10 cellular contexts compared by ENCODE assay signal in the genomic region with DNA sequence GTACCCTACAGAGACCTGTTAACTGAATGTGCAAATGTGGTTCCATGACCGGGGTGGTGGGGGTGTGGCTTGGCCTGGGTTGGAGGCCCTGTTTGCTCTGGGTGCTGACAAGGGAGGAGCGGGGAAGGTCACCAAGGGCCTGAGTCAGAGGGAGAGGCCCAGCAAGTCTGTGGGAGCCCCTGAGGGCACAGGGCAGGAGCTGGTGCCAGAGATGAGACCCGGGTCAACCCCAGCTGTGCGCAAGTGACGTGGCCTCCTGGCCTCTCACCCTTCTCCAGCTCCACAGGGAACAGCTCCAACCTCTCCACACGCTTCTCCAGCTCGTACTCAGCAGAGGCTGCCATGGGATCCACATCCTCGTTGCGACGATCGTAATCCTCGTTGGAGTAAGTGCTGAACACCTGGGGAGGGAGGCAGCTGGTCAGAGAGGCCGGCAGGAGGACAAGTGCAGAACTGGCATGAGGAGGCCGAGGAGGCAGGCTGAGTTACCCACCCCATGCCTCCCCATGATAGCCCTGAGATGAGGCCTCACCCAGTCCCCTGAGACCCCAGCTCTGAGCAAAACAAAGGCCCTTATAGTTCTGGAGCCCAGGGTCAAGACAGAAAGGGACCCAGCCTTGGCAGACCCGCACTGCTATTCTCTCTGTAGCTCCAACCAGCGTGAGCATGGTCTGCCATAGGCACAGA. TPM values are rescaled to one million over a fixed set of nuclear protein-coding genes. Genes with fewer than 3 reads are reported as not detected.
DNase-seq lines count a peak whose midpoint lies in the region; ATAC-seq and TF ChIP-seq lines count a peak whose summit lies in the region.
"Had no signal": no experiment of that assay in that cellular context is flagged by ENCODE, and none has a peak within 500 bp of the region (broad histone marks: within the 10 kb centered on the region; RNA-seq: fewer than 3 reads in every experiment).

No MANE protein-coding gene starts in this region.

- H3K9me3 ChIP-seq in Karpas-422 (ENCODE audit: low read length): no peaks in the 10 kb centered on the region
- no peaks in the 10 kb centered on the region for H3K9me3 ChIP-seq in heart right ventricle
- H3K9me3 ChIP-seq: left lung had no signal

- no peaks in the 10 kb centered on the region for H3K9me2 ChIP-seq in Karpas-422 (replicated peaks; ENCODE audit: insufficient read depth, low read length)

- H3K36me3 Mint-ChIP-seq in activated T-cell treated with anti-CD3 and anti-CD28 coated beads, Interleukin-2, amount 50 U/mL, for 72 hours (ENCODE audit: insufficient read depth in 2 of 2): peaks cover 21 to 31% of the 10 kb centered on the region in 2 donors
- peaks cover 73 to 93% of the 10 kb centered on the region in 2 donors for H3K36me3 Mint-ChIP-seq in stimulated activated naive B cell treated with anti-CD40 and anti-IgM and Interleukin-4, amounts not matched to agents 10 μg/mL and 1 μg/mL and 100 μg/mL, for 72 hours

- H3K27me3 ChIP-seq in Karpas-422 (ENCODE audit: low read length): no peaks in the 10 kb centered on the region
- no peaks in the 10 kb centered on the region for H3K27me3 ChIP-seq in heart right ventricle
- H3K27me3 ChIP-seq: left lung had no signal

- peak overlapping the region; percentile 59 to 98 for H3K4me3 Mint-ChIP-seq in activated T-cell treated with anti-CD3 and anti-CD28 coated beads, Interleukin-2, amount 50 U/mL, for 72 hours
- H3K4me3 Mint-ChIP-seq in stimulated activated naive B cell treated with anti-CD40 and anti-IgM and Interleukin-4, amounts not matched to agents 10 μg/mL and 1 μg/mL and 100 μg/mL, for 72 hours: peak overlapping the region; percentile 87 to 100

- H3K79me2 ChIP-seq in Karpas-422 (ENCODE audit: low read length): peaks cover 66% of the 10 kb centered on the region

- H3K4me2 ChIP-seq in Karpas-422 (ENCODE audit: low read depth, low read length, poor library complexity, severe bottlenecking): peak overlapping the region; percentile 98
- H3K4me2 ChIP-seq: smooth muscle cell had no signal

- H3K9me3 Mint-ChIP-seq in activated T-cell treated with anti-CD3 and anti-CD28 coated beads, Interleukin-2, amount 50 U/mL, for 72 hours: no peaks in the 10 kb centered on the region
- no peaks in the 10 kb centered on the region for H3K9me3 Mint-ChIP-seq in stimulated activated naive B cell treated with anti-CD40 and anti-IgM and Interleukin-4, amounts not matched to agents 10 μg/mL and 1 μg/mL and 100 μg/mL, for 72 hours

- peaks cover 49% of the 10 kb centered on the region for H4K20me1 ChIP-seq in Karpas-422 (ENCODE audit: insufficient read depth, low read depth, low read length)

- 44 to 60% methylated on average over 16 of the region's 16 CpGs for WGBS in heart right ventricle, 2 donors

- H3K36me3 ChIP-seq in Karpas-422 (ENCODE audit: insufficient read depth, low read length): peaks cover 32% of the 10 kb centered on the region
- peaks cover 0 to 65% (median 36%) of the 10 kb centered on the region in 9 donors for H3K36me3 ChIP-seq in heart right ventricle

- intact Hi-C loops in heart right ventricle (cut with DNase I): loop anchor here in 1 of 10 donors (5.0 kb wide), 1 partner anchor 32 kb away; no protein-coding TSS in a partner anchor

- peak overlapping the region; percentile 34 for H3K27ac Mint-ChIP-seq in activated T-cell treated with anti-CD3 and anti-CD28 coated beads, Interleukin-2, amount 50 U/mL, for 72 hours
- H3K27ac Mint-ChIP-seq in stimulated activated naive B cell treated with anti-CD40 and anti-IgM and Interleukin-4, amounts not matched to agents 10 μg/mL and 1 μg/mL and 100 μg/mL, for 72 hours: peak overlapping the region; percentile 83

- H3K4me1 Mint-ChIP-seq in activated T-cell treated with anti-CD3 and anti-CD28 coated beads, Interleukin-2, amount 50 U/mL, for 72 hours (ENCODE audit: low read depth): peaks cover 72% of the 10 kb centered on the region
- H3K4me1 Mint-ChIP-seq in stimulated activated naive B cell treated with anti-CD40 and anti-IgM and Interleukin-4, amounts not matched to agents 10 μg/mL and 1 μg/mL and 100 μg/mL, for 72 hours: peaks cover 65 to 76% of the 10 kb centered on the region in 2 donors

- H3K4me1 ChIP-seq in Karpas-422 (ENCODE audit: low read length) (peaks cover 55% of the 10 kb centered on the region), heart right ventricle (peaks cover 32 to 91% (median 75%) of the 10 kb centered on the region in 9 donors)

- H3K4me3 ChIP-seq in Karpas-422 (ENCODE audit: low read length): peak overlapping the region; percentile 32; the same call in 1 of the 2 replicates
- peak overlapping the region in 1 of 10 donors; percentile 88 for H3K4me3 ChIP-seq in heart right ventricle
- H3K4me3 ChIP-seq: smooth muscle cell had no signal

- peak; percentile 14 to 20 for ATAC-seq in activated T-cell treated with anti-CD3 and anti-CD28 coated beads, Interleukin-2, amount 50 U/mL, for 72 hours (replicated peaks in 1 of 2)
- peak in 1 of 8 donors; percentile 30 for ATAC-seq in heart right ventricle
- ATAC-seq in stimulated activated naive B cell treated with anti-CD40 and anti-IgM and Interleukin-4, amounts not matched to agents 10 μg/mL and 1 μg/mL and 100 μg/mL, for 72 hours (replicated peaks): no peak
- no peak for ATAC-seq in HG03571 (IDR thresholded peaks at IDR 0.05; ENCODE audit: unreplicated experiment)
- ATAC-seq in activated CD4-positive, CD25-positive, alpha-beta regulatory T cell treated with anti-CD3 and anti-CD28 coated beads, Interleukin-2, amount 50 U/mL, for 24 hours: no peak
- ATAC-seq: left lung had no signal

- no peaks in the 10 kb centered on the region for H3K27me3 Mint-ChIP-seq in activated T-cell treated with anti-CD3 and anti-CD28 coated beads, Interleukin-2, amount 50 U/mL, for 72 hours (ENCODE audit: low read depth)
- no peaks in the 10 kb centered on the region for H3K27me3 Mint-ChIP-seq in stimulated activated naive B cell treated with anti-CD40 and anti-IgM and Interleukin-4, amounts not matched to agents 10 μg/mL and 1 μg/mL and 100 μg/mL, for 72 hours

- DNase-seq in Karpas-422 (no peak), heart right ventricle (peak in 1 of 2 donors; percentile 66), RPMI8226 (no peak)
- DNase-seq in activated T-cell treated with anti-CD3 and anti-CD28 coated beads, Interleukin-2, amount 50 U/mL, for 72 hours: peak; percentile 53 to 56
- DNase-seq in stimulated activated naive B cell treated with anti-CD40 and anti-IgM and Interleukin-4, amounts not matched to agents 10 μg/mL and 1 μg/mL and 100 μg/mL, for 72 hours: no peak
- DNase-seq: GDM1 had no signal

- H3K9ac ChIP-seq in Karpas-422 (ENCODE audit: low read length): peak overlapping the region; percentile 98

- H3K27ac ChIP-seq in Karpas-422 (ENCODE audit: low read length) (peak overlapping the region; percentile 97), heart right ventricle (peak overlapping the region in 7 of 10 donors; percentile 6 to 99 (median 98))

- H2AFZ ChIP-seq in Karpas-422 (ENCODE audit: low read length): no peak overlapping the region

- no peak for TF ChIP-seq CTCF in heart right ventricle (IDR thresholded peaks at IDR 0.05)

RNA-seq across cellular contexts. Expression of a gene that starts 5.5 kb away (rescaled TPM):
- total RNA-seq in Karpas-422 (2014; rRNA removed; shearing (Covaris generic); ENCODE audit: low replicate concordance): 41.0 and 106 TPM in 2 replicates
- total RNA-seq in activated T-cell treated with anti-CD3 and anti-CD28 coated beads, Interleukin-2, amount 50 U/mL, for 72 hours: 100 to 1,000 TPM; 111 to 128 TPM
- total RNA-seq in heart right ventricle: 10 to 100 TPM; 17.3 to 45.4 (median 26.9) TPM
- polyA plus RNA-seq in heart right ventricle: 10 to 100 TPM; 22.4 to 42.7 TPM

RNA-seq across cellular contexts. Expression of a gene that starts 15.0 kb away (rescaled TPM):
- not detected in 2 replicates for total RNA-seq in Karpas-422 (2014; rRNA removed; shearing (Covaris generic); ENCODE audit: low replicate concordance)
- total RNA-seq in activated T-cell treated with anti-CD3 and anti-CD28 coated beads, Interleukin-2, amount 50 U/mL, for 72 hours: 1 to 10 TPM; 3.3 to 6.9 TPM
- total RNA-seq in heart right ventricle: 1 to 10 TPM; 1.5 to 3.8 (median 1.9) TPM
- 1 to 10 TPM; 1.9 to 3.8 TPM for polyA plus RNA-seq in heart right ventricle

RNA-seq across cellular contexts. Expression of a gene that starts 20.8 kb away (rescaled TPM):
- not detected in 2 replicates for total RNA-seq in Karpas-422 (2014; rRNA removed; shearing (Covaris generic); ENCODE audit: low replicate concordance)
- total RNA-seq in activated T-cell treated with anti-CD3 and anti-CD28 coated beads, Interleukin-2, amount 50 U/mL, for 72 hours: 1 to 10 TPM; 1.7 to 2.3 TPM
- total RNA-seq in heart right ventricle: 100 to 1,000 TPM; 136 to 204 (median 158) TPM
- 100 to 1,000 TPM; 137 to 314 TPM for polyA plus RNA-seq in heart right ventricle
- total RNA-seq: smooth muscle cell had no signal

RNA-seq across cellular contexts. Expression of a gene that starts 49.8 kb away (rescaled TPM):
- total RNA-seq in Karpas-422 (2014; rRNA removed; shearing (Covaris generic); ENCODE audit: low replicate concordance): not detected in 2 replicates
- 10 to 100 TPM; 26.6 to 34.6 TPM for total RNA-seq in activated T-cell treated with anti-CD3 and anti-CD28 coated beads, Interleukin-2, amount 50 U/mL, for 72 hours
- 100 to 1,000 TPM; 161 to 337 (median 231) TPM for total RNA-seq in heart right ventricle
- polyA plus RNA-seq in heart right ventricle: 100 to 1,000 TPM in 1 of 2 donors, 10 to 100 TPM in 1; 88.1 to 129 TPM

RNA-seq across cellular contexts. Expression of a gene that starts 56.4 kb away (rescaled TPM):
- not detected in 2 replicates for total RNA-seq in Karpas-422 (2014; rRNA removed; shearing (Covaris generic); ENCODE audit: low replicate concordance)
- 10 to 100 TPM in 1 of 2 donors, 1 to 10 TPM in 1; 9.8 to 10.3 TPM for total RNA-seq in activated T-cell treated with anti-CD3 and anti-CD28 coated beads, Interleukin-2, amount 50 U/mL, for 72 hours
- total RNA-seq in heart right ventricle: 100 to 1,000 TPM in 1 of 10 donors, 10 to 100 TPM in 9; 31.7 to 455 (median 45.9) TPM
- 10 to 100 TPM; 30.2 to 81.5 TPM for polyA plus RNA-seq in heart right ventricle

Comparison
In these comparisons a context has a peak if more than half of its experiments do, and no peak if none do; other contexts are left out.
1. DNase-seq: peak in activated T-cell treated with anti-CD3 and anti-CD28 coated beads, Interleukin-2, amount 50 U/mL, for 72 hours (2 of 2); none in Karpas-422 (single experiment), stimulated activated naive B cell treated with anti-CD40 and anti-IgM and Interleukin-4, amounts not matched to agents 10 μg/mL and 1 μg/mL and 100 μg/mL, for 72 hours (single experiment) and RPMI8226 (single experiment).
2. ATAC-seq: peak in activated T-cell treated with anti-CD3 and anti-CD28 coated beads, Interleukin-2, amount 50 U/mL, for 72 hours (2 of 2); none in stimulated activated naive B cell treated with anti-CD40 and anti-IgM and Interleukin-4, amounts not matched to agents 10 μg/mL and 1 μg/mL and 100 μg/mL, for 72 hours (0 of 2), HG03571 (single experiment) and activated CD4-positive, CD25-positive, alpha-beta regulatory T cell treated with anti-CD3 and anti-CD28 coated beads, Interleukin-2, amount 50 U/mL, for 24 hours (0 of 2).
3. RNA of a gene that starts 20.8 kb away (total RNA-seq): 136 to 204 TPM in heart right ventricle; 1.7 to 2.3 TPM in activated T-cell treated with anti-CD3 and anti-CD28 coated beads, Interleukin-2, amount 50 U/mL, for 72 hours and not detected in Karpas-422; every median in the first group is over 10 times any median in the second.